In the genomic region with DNA sequence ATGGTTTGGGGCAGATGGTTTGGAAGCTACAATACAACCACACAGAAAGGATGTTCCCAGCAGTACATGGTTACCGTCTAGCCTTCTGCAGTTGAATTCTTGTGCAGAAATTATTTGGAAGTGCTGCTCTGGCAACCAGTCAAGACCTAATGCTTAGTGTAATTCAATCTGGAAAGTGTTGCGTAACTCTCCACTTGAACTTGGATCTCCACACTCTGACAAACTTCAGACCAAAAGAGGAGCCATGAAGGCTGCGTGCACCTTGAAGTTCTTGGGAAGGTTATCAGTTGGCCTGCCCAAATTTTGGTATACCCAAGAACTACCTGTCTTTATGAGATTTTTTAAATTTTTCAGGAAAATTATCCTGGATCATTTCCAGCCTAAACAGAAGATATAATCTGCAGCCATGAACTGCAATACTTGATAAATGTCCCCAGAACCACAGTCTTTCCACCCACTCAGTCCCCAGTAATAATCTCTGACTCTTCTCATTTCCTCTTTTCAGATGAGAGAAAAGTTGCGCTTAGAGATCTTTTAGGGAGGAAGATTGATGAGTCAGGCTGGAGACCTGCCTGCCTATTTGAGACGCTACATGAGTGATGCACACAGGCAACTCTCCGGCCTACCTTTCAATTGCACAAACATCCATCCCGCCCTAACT, we compare ENCODE assay signal across 8 cellular contexts.
A peak's percentile ranks its signal among the peaks of the same experiment; 100 is the strongest.
DNase-seq lines count a peak whose midpoint lies in the region; ATAC-seq and TF ChIP-seq lines count a peak whose summit lies in the region.

No MANE protein-coding gene starts in this region.

- no peaks in the 10 kb centered on the region for H3K36me3 ChIP-seq in GM23338 (ENCODE audit: insufficient read depth)

- H4K20me1 ChIP-seq in GM23338 (replicated peaks; ENCODE audit: insufficient read depth) = no peaks in the 10 kb centered on the region

- ATAC-seq in HG02588 (IDR thresholded peaks at IDR 0.05; ENCODE audit: unreplicated experiment) (peak; percentile 72), GM23338 (no peak)

- H3K27me3 Mint-ChIP-seq in GM23338 (ENCODE audit: insufficient read depth, low read depth, poor library complexity) = peaks cover 5% of the 10 kb centered on the region

- no peak overlapping the region for H2AFZ ChIP-seq in GM23338

- H3K4me2 ChIP-seq in GM23338 = no peak overlapping the region

- no peak overlapping the region for H3K27ac Mint-ChIP-seq in GM23338

- H3F3A ChIP-seq in GM23338 (replicated peaks; ENCODE audit: low read depth) = no peaks in the 10 kb centered on the region

- POLR2A ChIA-PET in GM10248 (lab: Yijun Ruan, JAX) = no interaction called here

- TF ChIP-seq CTCF in GM10248 (IDR thresholded peaks at IDR 0.05; ENCODE audit: control extremely low read depth, extremely low read depth, low read depth, missing control alignments) = no peak
- TF ChIP-seq CTCF in fibroblast of villous mesenchyme (IDR thresholded peaks at IDR 0.05; ENCODE audit: insufficient read depth, low read depth, low read length) = no peak
- no peak for TF ChIP-seq CTCF in GM23338 (conservative IDR thresholded peaks at IDR 0.05; ENCODE audit: low read depth in 2 of 2)

- H3K9me3 Mint-ChIP-seq in GM23338 = no peaks in the 10 kb centered on the region; the same call in 2 of the 3 replicates

- H3K4me3 ChIP-seq in fibroblast of villous mesenchyme (ENCODE audit: low read depth, low read length) (no peak overlapping the region), GM23338 (no peak overlapping the region)

- H3K27me3 ChIP-seq in GM23338 (ENCODE audit: insufficient read depth) = no peaks in the 10 kb centered on the region

- peak; percentile 66 for DNase-seq in GM10248 (ENCODE audit: extremely low spot score)
- DNase-seq in NCI-H524 (lab: John Stamatoyannopoulos, UW) = peak; percentile 56 to 80
- DNase-seq in fibroblast of villous mesenchyme (ENCODE audit: low read depth) = peak; percentile 95
- peak; percentile 63 for DNase-seq in ureter (ENCODE audit: low spot score)
- no peak for DNase-seq in islet precursor cell
- no peak for DNase-seq in GM23338 (ENCODE audit: low spot score)
- no peak for DNase-seq in NCI-H1092 treated with DMSO at 0.1 percent for 48 hours (lab: John Stamatoyannopoulos, UW)

- H3K36me3 Mint-ChIP-seq in GM23338 (ENCODE audit: low read depth) = 0 out of 3 replicates have a peak, but pooled peaks cover 5% of the 10 kb centered on the region

- H3K79me2 ChIP-seq in GM23338 (replicated peaks; ENCODE audit: insufficient read depth) = no peaks in the 10 kb centered on the region

- CTCF ChIA-PET in GM10248 (lab: Yijun Ruan, JAX) = interaction anchor here (0.7 to 4.1 kb wide), 4 partner anchors 11 to 26 kb away, joined by 3 to 19 read pairs (median 4); no protein-coding TSS in a partner anchor

- H3K27ac ChIP-seq in GM23338 (ENCODE audit: low read depth) = no peak overlapping the region

- no peaks in the 10 kb centered on the region for H3K9me2 ChIP-seq in GM23338 (ENCODE audit: insufficient read depth)

- no peaks in the 10 kb centered on the region for H3K4me1 ChIP-seq in GM23338 (ENCODE audit: insufficient read depth)

- no peak overlapping the region for H3K4me3 Mint-ChIP-seq in GM23338

- no peaks in the 10 kb centered on the region for H3K4me1 Mint-ChIP-seq in GM23338

TF ChIP-seq in GM23338, 12 proteins besides CTCF, POLR2A, EP300 and RAD21:
- TF ChIP-seq, protein P1, sequence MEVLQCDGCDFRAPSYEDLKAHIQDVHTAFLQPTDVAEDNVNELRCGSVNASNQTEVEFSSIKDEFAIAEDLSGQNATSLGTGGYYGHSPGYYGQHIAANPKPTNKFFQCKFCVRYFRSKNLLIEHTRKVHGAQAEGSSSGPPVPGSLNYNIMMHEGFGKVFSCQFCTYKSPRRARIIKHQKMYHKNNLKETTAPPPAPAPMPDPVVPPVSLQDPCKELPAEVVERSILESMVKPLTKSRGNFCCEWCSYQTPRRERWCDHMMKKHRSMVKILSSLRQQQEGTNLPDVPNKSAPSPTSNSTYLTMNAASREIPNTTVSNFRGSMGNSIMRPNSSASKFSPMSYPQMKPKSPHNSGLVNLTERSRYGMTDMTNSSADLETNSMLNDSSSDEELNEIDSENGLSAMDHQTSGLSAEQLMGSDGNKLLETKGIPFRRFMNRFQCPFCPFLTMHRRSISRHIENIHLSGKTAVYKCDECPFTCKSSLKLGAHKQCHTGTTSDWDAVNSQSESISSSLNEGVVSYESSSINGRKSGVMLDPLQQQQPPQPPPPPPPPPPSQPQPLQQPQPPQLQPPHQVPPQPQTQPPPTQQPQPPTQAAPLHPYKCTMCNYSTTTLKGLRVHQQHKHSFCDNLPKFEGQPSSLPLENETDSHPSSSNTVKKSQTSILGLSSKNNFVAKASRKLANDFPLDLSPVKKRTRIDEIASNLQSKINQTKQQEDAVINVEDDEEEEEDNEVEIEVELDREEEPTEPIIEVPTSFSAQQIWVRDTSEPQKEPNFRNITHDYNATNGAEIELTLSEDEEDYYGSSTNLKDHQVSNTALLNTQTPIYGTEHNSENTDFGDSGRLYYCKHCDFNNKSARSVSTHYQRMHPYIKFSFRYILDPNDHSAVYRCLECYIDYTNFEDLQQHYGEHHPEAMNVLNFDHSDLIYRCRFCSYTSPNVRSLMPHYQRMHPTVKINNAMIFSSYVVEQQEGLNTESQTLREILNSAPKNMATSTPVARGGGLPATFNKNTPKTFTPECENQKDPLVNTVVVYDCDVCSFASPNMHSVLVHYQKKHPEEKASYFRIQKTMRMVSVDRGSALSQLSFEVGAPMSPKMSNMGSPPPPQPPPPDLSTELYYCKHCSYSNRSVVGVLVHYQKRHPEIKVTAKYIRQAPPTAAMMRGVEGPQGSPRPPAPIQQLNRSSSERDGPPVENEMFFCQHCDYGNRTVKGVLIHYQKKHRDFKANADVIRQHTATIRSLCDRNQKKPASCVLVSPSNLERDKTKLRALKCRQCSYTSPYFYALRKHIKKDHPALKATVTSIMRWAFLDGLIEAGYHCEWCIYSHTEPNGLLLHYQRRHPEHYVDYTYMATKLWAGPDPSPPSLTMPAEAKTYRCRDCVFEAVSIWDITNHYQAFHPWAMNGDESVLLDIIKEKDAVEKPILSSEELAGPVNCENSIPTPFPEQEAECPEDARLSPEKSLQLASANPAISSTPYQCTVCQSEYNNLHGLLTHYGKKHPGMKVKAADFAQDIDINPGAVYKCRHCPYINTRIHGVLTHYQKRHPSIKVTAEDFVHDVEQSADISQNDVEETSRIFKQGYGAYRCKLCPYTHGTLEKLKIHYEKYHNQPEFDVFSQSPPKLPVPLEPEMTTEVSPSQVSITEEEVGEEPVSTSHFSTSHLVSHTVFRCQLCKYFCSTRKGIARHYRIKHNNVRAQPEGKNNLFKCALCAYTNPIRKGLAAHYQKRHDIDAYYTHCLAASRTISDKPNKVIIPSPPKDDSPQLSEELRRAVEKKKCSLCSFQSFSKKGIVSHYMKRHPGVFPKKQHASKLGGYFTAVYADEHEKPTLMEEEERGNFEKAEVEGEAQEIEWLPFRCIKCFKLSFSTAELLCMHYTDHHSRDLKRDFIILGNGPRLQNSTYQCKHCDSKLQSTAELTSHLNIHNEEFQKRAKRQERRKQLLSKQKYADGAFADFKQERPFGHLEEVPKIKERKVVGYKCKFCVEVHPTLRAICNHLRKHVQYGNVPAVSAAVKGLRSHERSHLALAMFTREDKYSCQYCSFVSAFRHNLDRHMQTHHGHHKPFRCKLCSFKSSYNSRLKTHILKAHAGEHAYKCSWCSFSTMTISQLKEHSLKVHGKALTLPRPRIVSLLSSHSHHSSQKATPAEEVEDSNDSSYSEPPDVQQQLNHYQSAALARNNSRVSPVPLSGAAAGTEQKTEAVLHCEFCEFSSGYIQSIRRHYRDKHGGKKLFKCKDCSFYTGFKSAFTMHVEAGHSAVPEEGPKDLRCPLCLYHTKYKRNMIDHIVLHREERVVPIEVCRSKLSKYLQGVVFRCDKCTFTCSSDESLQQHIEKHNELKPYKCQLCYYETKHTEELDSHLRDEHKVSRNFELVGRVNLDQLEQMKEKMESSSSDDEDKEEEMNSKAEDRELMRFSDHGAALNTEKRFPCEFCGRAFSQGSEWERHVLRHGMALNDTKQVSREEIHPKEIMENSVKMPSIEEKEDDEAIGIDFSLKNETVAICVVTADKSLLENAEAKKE (CRISPR knock-in tag; IDR thresholded peaks at IDR 0.05) = no peak
- no peak for TF ChIP-seq POLR2AphosphoS5 (IDR thresholded peaks at IDR 0.05; ENCODE audit: low read depth)
- TF ChIP-seq, protein P2, sequence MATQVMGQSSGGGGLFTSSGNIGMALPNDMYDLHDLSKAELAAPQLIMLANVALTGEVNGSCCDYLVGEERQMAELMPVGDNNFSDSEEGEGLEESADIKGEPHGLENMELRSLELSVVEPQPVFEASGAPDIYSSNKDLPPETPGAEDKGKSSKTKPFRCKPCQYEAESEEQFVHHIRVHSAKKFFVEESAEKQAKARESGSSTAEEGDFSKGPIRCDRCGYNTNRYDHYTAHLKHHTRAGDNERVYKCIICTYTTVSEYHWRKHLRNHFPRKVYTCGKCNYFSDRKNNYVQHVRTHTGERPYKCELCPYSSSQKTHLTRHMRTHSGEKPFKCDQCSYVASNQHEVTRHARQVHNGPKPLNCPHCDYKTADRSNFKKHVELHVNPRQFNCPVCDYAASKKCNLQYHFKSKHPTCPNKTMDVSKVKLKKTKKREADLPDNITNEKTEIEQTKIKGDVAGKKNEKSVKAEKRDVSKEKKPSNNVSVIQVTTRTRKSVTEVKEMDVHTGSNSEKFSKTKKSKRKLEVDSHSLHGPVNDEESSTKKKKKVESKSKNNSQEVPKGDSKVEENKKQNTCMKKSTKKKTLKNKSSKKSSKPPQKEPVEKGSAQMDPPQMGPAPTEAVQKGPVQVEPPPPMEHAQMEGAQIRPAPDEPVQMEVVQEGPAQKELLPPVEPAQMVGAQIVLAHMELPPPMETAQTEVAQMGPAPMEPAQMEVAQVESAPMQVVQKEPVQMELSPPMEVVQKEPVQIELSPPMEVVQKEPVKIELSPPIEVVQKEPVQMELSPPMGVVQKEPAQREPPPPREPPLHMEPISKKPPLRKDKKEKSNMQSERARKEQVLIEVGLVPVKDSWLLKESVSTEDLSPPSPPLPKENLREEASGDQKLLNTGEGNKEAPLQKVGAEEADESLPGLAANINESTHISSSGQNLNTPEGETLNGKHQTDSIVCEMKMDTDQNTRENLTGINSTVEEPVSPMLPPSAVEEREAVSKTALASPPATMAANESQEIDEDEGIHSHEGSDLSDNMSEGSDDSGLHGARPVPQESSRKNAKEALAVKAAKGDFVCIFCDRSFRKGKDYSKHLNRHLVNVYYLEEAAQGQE (IDR thresholded peaks at IDR 0.05; ENCODE audit: unreplicated experiment) = no peak
- TF ChIP-seq ZNF331 (CRISPR knock-in tag; IDR thresholded peaks at IDR 0.05; ENCODE audit: low read depth) = no peak

Comparison
In these comparisons a context has a peak if more than half of its experiments do, and no peak if none do; other contexts are left out.
1. DNase-seq: peak in GM10248 (single experiment), NCI-H524 (2 of 2), fibroblast of villous mesenchyme (single experiment) and ureter (single experiment); none in islet precursor cell (single experiment), GM23338 (single experiment) and NCI-H1092 treated with DMSO at 0.1 percent for 48 hours (single experiment).